In the genomic region with DNA sequence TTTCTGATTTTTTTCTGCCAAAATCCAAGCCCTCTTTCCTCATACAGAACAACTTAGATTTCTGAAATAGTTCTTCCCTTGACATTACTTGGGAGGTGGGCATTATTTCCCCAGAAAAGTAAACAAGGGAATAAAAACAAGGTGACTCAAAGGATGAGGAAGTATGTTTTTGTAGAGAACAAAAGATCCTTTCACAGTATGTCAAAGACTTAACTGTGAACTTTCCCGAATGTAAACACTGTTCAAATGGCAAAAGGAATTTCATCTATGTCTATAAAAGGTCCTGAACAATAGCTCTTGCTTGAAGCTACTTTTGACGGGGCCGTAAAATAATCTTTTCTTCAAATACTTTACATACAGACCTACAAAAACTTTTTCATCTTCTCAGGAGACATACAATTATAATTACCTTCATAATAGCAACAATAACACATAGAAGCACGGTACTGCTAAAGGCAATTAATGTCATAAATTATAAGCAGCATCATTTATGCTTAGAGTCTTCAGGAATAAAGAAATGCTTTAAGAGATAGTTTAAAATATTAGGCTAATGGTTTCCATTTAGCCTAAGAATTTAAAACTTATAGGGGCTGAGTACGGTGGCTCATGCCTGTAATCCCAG, we compare ENCODE assay signal across 10 cellular contexts.
DNase-seq lines count a peak whose midpoint lies in the region; ATAC-seq, FAIRE-seq and TF ChIP-seq lines count a peak whose summit lies in the region.
"Had no signal": no experiment of that assay in that cellular context is flagged by ENCODE, and none has a peak within 500 bp of the region (broad histone marks: within the 10 kb centered on the region; RNA-seq: fewer than 3 reads in every experiment).

No MANE protein-coding gene starts in this region.

- H3K9me3 Mint-ChIP-seq in nephron progenitor cell, result no peaks in the 10 kb centered on the region

- no peaks in the 10 kb centered on the region for H3K9me2 ChIP-seq in HCT116 (ENCODE audit: insufficient read depth)

- H3K4me1 Mint-ChIP-seq in nephron progenitor cell, result peaks cover 29% of the 10 kb centered on the region

- ATAC-seq in HCT116 (peak; percentile 87), SK-N-SH treated with all-trans-retinoic acid at 6 μM for 48 hours (no peak), GM18861 (IDR thresholded peaks at IDR 0.05; ENCODE audit: unreplicated experiment) (no peak)

- no peak overlapping the region for H3K4me3 Mint-ChIP-seq in nephron progenitor cell

- H3K9ac ChIP-seq in HCT116 (ENCODE audit: low read length), result no peak overlapping the region

- RAD21 ChIA-PET in HCT116 (lab: Charles Lee; ENCODE audit: low non-redundant PET in 1 of 2, low total read pairs in 2 of 2, uncharacterized antibody in 2 of 2, unreplicated experiment in 2 of 2), result interaction anchor here in 1 of 2 experiments (0.6 kb wide), 1 partner anchor 237 kb away, joined by 3 read pairs; no protein-coding TSS in a partner anchor

- H3K27me3 ChIP-seq in HCT116 (ENCODE audit: insufficient read depth, low read length) (no peaks in the 10 kb centered on the region), small intestine (ENCODE audit: control insufficient read depth in 2 of 2, insufficient read depth in 2 of 2, low read length in 2 of 2) (no peaks in the 10 kb centered on the region)

- no peak overlapping the region for H3K27ac Mint-ChIP-seq in nephron progenitor cell

- 30 to 58% (median 49%) methylated on average over 5 of the region's 5 CpGs for WGBS in small intestine, 3 donors

- no TSS peak for BruUV-seq in HCT116 (replicated peaks; lab: Mats Ljungman, UMichigan)

- peaks cover 7% of the 10 kb centered on the region for H3K27me3 Mint-ChIP-seq in nephron progenitor cell (ENCODE audit: low read depth, poor library complexity)

- peaks cover 42 to 51% of the 10 kb centered on the region in 2 experiments for H3K4me1 ChIP-seq in HCT116 (ENCODE audit: control insufficient read depth in 1 of 2, insufficient read depth in 2 of 2, low read length in 2 of 2)
- H3K4me1 ChIP-seq in small intestine (ENCODE audit: control insufficient read depth in 2 of 2, insufficient read depth in 1 of 2, low read depth in 1 of 2, low read length in 1 of 2), result no peaks in the 10 kb centered on the region

- H4K20me1 ChIP-seq in HCT116 (ENCODE audit: insufficient read depth), result no peaks in the 10 kb centered on the region

- peaks cover under 1% of the 10 kb centered on the region for H3K36me3 Mint-ChIP-seq in nephron progenitor cell (ENCODE audit: low read depth)

- DNase-seq in HCT116 (ENCODE audit: low read depth, low spot score) (peak; percentile 80), glomerular endothelial cell (ENCODE audit: extremely low read depth, low read depth, low spot score) (peak; percentile 89), small intestine (peak; percentile 6), nephron progenitor cell (no peak), RCC 7860 (ENCODE audit: low spot score) (no peak), putamen (ENCODE audit: low spot score) (no peak)
- DNase-seq: activated CD8-positive, alpha-beta memory T cell treated with anti-CD3 and anti-CD28 coated beads for 24 hours; NCI-H2029 treated with DMSO at 0.1 percent for 48 hours had no signal

- TF ChIP-seq CTCF in HCT116 (IDR thresholded peaks at IDR 0.05 in 2 of 3, conservative IDR thresholded peaks at IDR 0.05 in 1 of 3; ENCODE audit: borderline replicate concordance in 1 of 3, insufficient read depth in 1 of 3, low read depth in 2 of 3, low read length in 2 of 3) (no peak), nephron progenitor cell (IDR thresholded peaks at IDR 0.05) (no peak)

- H3K27ac ChIP-seq in HCT116 (ENCODE audit: low read depth, low read length) (peak overlapping the region; percentile 48), small intestine (ENCODE audit: low read depth in 1 of 2, low read length in 1 of 2) (peak overlapping the region in 1 of 2 donors; percentile 38)

- POLR2A ChIA-PET in HCT116 (lab: Charles Lee), result no interaction called here

- H3K9me3 ChIP-seq in HCT116 (ENCODE audit: control insufficient read depth in 1 of 2, insufficient read depth in 1 of 2, low read depth in 1 of 2, low read length in 2 of 2), result no peaks in the 10 kb centered on the region
- H3K9me3 ChIP-seq in small intestine (ENCODE audit: control insufficient read depth, low read depth), result no peaks in the 10 kb centered on the region

- FAIRE-seq in small intestine (lab: Jason Lieb, UNC), result peak; percentile 39
- no peak for FAIRE-seq in RCC 7860 (lab: Jason Lieb, UNC)

- no peak; the same call in 1 of the 2 replicates for TF ChIP-seq RAD21 in HCT116 (IDR thresholded peaks at IDR 0.05; ENCODE audit: low read depth)

- H2AFZ ChIP-seq in HCT116 (ENCODE audit: low read depth, low read length, poor library complexity, severe bottlenecking), result no peak overlapping the region

- no peaks in the 10 kb centered on the region for H3K79me2 ChIP-seq in HCT116 (ENCODE audit: insufficient read depth, low read length)

- no peaks in the 10 kb centered on the region for H3K36me3 ChIP-seq in HCT116 (ENCODE audit: control insufficient read depth in 1 of 2, insufficient read depth in 2 of 2, low read length in 2 of 2)
- H3K36me3 ChIP-seq in small intestine (ENCODE audit: control insufficient read depth in 2 of 2, insufficient read depth in 2 of 2, low read length in 2 of 2), result no peaks in the 10 kb centered on the region

- H3K4me3 ChIP-seq in HCT116 (replicated peaks in 1 of 2; ENCODE audit: low read depth in 1 of 2, low read length in 2 of 2) (peak overlapping the region in 1 of 2 experiments; percentile 8; a peak in 1 of 4 replicates), small intestine (ENCODE audit: low read depth in 1 of 2, low read length in 2 of 2) (no peak overlapping the region)

- CTCF ChIA-PET in HCT116 (lab: Charles Lee), result interaction anchor here (1.4 to 1.8 kb wide), 3 partner anchors 10 to 574 kb away, joined by 3 to 6 read pairs (median 4); no protein-coding TSS in a partner anchor

- intact Hi-C loops in HCT116 (cut with micrococcal nuclease), result no loop called here

- peak overlapping the region; percentile 48 for H3K4me2 ChIP-seq in HCT116 (ENCODE audit: low read length)

- no peak for TF ChIP-seq POLR2A in HCT116 (IDR thresholded peaks at IDR 0.05; ENCODE audit: borderline replicate concordance, extremely low read depth, insufficient read depth, insufficient read length)

TF ChIP-seq in HCT116, 20 proteins besides CTCF, POLR2A, EP300 and RAD21 (continues in another document):
- TF ChIP-seq, protein P1, sequence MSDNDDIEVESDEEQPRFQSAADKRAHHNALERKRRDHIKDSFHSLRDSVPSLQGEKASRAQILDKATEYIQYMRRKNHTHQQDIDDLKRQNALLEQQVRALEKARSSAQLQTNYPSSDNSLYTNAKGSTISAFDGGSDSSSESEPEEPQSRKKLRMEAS (IDR thresholded peaks at IDR 0.05), result peak; percentile 13; the same call in 1 of the 2 replicates
- TF ChIP-seq SP1 (IDR thresholded peaks at IDR 0.05; ENCODE audit: low read depth), result peak; percentile 72
- TF ChIP-seq, protein P2, sequence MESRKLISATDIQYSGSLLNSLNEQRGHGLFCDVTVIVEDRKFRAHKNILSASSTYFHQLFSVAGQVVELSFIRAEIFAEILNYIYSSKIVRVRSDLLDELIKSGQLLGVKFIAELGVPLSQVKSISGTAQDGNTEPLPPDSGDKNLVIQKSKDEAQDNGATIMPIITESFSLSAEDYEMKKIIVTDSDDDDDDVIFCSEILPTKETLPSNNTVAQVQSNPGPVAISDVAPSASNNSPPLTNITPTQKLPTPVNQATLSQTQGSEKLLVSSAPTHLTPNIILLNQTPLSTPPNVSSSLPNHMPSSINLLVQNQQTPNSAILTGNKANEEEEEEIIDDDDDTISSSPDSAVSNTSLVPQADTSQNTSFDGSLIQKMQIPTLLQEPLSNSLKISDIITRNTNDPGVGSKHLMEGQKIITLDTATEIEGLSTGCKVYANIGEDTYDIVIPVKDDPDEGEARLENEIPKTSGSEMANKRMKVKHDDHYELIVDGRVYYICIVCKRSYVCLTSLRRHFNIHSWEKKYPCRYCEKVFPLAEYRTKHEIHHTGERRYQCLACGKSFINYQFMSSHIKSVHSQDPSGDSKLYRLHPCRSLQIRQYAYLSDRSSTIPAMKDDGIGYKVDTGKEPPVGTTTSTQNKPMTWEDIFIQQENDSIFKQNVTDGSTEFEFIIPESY (IDR thresholded peaks at IDR 0.05; ENCODE audit: extremely low read depth, insufficient replicate concordance, low read length), result no peak
- TF ChIP-seq CEBPB (IDR thresholded peaks at IDR 0.05; ENCODE audit: low read depth), result peak; percentile 59; the same call in 1 of the 2 replicates
- 0 out of 2 replicates have a peak, but pooled peaks have one; percentile 14 for TF ChIP-seq ELF1 (IDR thresholded peaks at IDR 0.05; ENCODE audit: borderline replicate concordance, low read depth)
- TF ChIP-seq SIN3A (IDR thresholded peaks at IDR 0.05; ENCODE audit: low read depth), result peak; percentile 50; the same call in 1 of the 2 replicates

TF ChIP-seq in SK-N-SH treated with all-trans-retinoic acid at 6 μM for 48 hours, 23 proteins besides CTCF, POLR2A, EP300 and RAD21:
- TF ChIP-seq ISL1 (CRISPR knock-in tag; IDR thresholded peaks at IDR 0.05), result peak; percentile 32
- no peak for TF ChIP-seq ZNF70 (CRISPR knock-in tag; IDR thresholded peaks at IDR 0.05)

Comparison
In these comparisons a context has a peak if more than half of its experiments do, and no peak if none do; other contexts are left out.
1. DNase-seq: peak in HCT116 (single experiment), glomerular endothelial cell (single experiment) and small intestine (single experiment); none in nephron progenitor cell (single experiment), RCC 7860 (single experiment) and putamen (single experiment).